22 cellular contexts compared by ENCODE assay signal in genomic region chr17:7631398-7632380, GRCh38. TPM values are rescaled to one million over a fixed set of nuclear protein-coding genes. Genes with fewer than 3 reads are reported as not detected.
A peak's percentile ranks its signal among the peaks of the same experiment; 100 is the strongest.
DNase-seq lines count a peak whose midpoint lies in the region; ATAC-seq and TF ChIP-seq lines count a peak whose summit lies in the region.
"Had no signal": no experiment of that assay in that cellular context is flagged by ENCODE, and none has a peak within 500 bp of the region (broad histone marks: within the 10 kb centered on the region; RNA-seq: fewer than 3 reads in every experiment).

No MANE protein-coding gene starts in this region.

- POLR2A ChIA-PET in HEK293 (lab: Yijun Ruan, JAX), result interaction anchor here (0.5 to 9.6 kb wide), 6 partner anchors 12 to 61 kb away, joined by 3 to 215 read pairs (median 6); partner anchors contain the start of genes ATP1B2, FXR2, MPDU1 and TP53

- H3K4me1 ChIP-seq in BE2C (no peaks in the 10 kb centered on the region), HEK293 (ENCODE audit: control insufficient read depth, insufficient read depth, low read length) (peaks cover 3% of the 10 kb centered on the region; the same call in 1 of the 2 replicates), liver (ENCODE audit: control insufficient read depth in 4 of 4, insufficient read depth in 4 of 4, low read length in 3 of 4) (peaks cover 15 to 44% (median 38%) of the 10 kb centered on the region in 4 donors), SJCRH30 (no peaks in the 10 kb centered on the region)
- H3K4me1 ChIP-seq: SJSA1 had no signal

- TF ChIP-seq RAD21 in liver (IDR thresholded peaks at IDR 0.05), result peak in 1 of 2 donors; percentile 8

- CTCF ChIA-PET in HEK293 (lab: Yijun Ruan, JAX), result interaction anchor here (0.5 to 10.7 kb wide), 29 partner anchors 8 to 506 kb away, joined by 3 to 207 read pairs (median 5); partner anchors contain the start of genes ATP1B2, FXR2, MPDU1 and NAA38

- WGBS in liver, result 19% methylated on average over 11 of the region's 11 CpGs

- H3K4me3 ChIP-seq in BE2C (ENCODE audit: low read depth, low read length) (no peak overlapping the region), HEK293 (ENCODE audit: low read depth, low read length) (no peak overlapping the region), liver (ENCODE audit: low read depth in 1 of 3, low read length in 3 of 3) (no peak overlapping the region), SJCRH30 (no peak overlapping the region)
- H3K4me3 ChIP-seq: esophagus muscularis mucosa, ovary, SJSA1 had no signal

- H3K9me3 ChIP-seq in BE2C, result no peaks in the 10 kb centered on the region
- no peaks in the 10 kb centered on the region for H3K9me3 ChIP-seq in HEK293 (ENCODE audit: control insufficient read depth, insufficient read depth, low read depth, low read length)
- H3K9me3 ChIP-seq in liver (ENCODE audit: control insufficient read depth in 4 of 4, low read length in 3 of 4), result no peaks in the 10 kb centered on the region
- no peaks in the 10 kb centered on the region for H3K9me3 ChIP-seq in SJCRH30 (replicated peaks)
- H3K9me3 ChIP-seq: esophagus muscularis mucosa, ovary, SJSA1 had no signal

- peak overlapping the region in 1 of 2 donors; percentile 55 for H3K9ac ChIP-seq in liver (ENCODE audit: low read depth in 1 of 2, low read length in 2 of 2)

- ATAC-seq in HG03045 (IDR thresholded peaks at IDR 0.05; ENCODE audit: unreplicated experiment), result no peak
- ATAC-seq: effector memory CD8-positive, alpha-beta T cell; naive thymus-derived CD8-positive, alpha-beta T cell; sciatic nerve had no signal

- H3K27ac ChIP-seq in HEK293 (ENCODE audit: extremely low read depth, low read depth, low read length) (peak overlapping the region; percentile 5; the same call in 1 of the 2 replicates), liver (ENCODE audit: low read depth in 1 of 2, low read length in 2 of 2) (peak overlapping the region; percentile 57 to 85), SJCRH30 (no peak overlapping the region)
- H3K27ac ChIP-seq: brain microvascular endothelial cell, esophagus muscularis mucosa, ovary, SJSA1 had no signal

- DNase-seq in BE2C (peak; percentile 20), AG08395 (ENCODE audit: low spot score) (no peak), SJCRH30 (no peak)
- DNase-seq: activated gamma-delta T cell treated with Interleukin-2 at 50 U/mL for 16 hours; activated T-cell treated with anti-CD3 and anti-CD28 coated beads, Interleukin-2, amount 50 U/mL, for 1 hour; brain microvascular endothelial cell; effector memory CD8-positive, alpha-beta T cell; foreskin melanocyte; midbrain; NCI-H1048; NCI-H187 treated with DMSO at 0.1 percent for 48 hours; stimulated activated CD4-positive, alpha-beta T cell treated with anti-CD3 and anti-CD28 coated beads, Interleukin-4, amount 100 ng/mL, for 4 hours had no signal

- TF ChIP-seq CTCF in BE2C (IDR thresholded peaks at IDR 0.05; ENCODE audit: low read depth, low read length) (no peak), HEK293 (tag by site-specific recombination; IDR thresholded peaks at IDR 0.05) (no peak), liver (IDR thresholded peaks at IDR 0.05; ENCODE audit: low read depth, low read length, missing input control) (no peak)

- H3K36me3 ChIP-seq in BE2C (no peaks in the 10 kb centered on the region), HEK293 (ENCODE audit: control insufficient read depth in 2 of 2, insufficient read depth in 1 of 2, low read length in 2 of 2) (no peaks in the 10 kb centered on the region), liver (ENCODE audit: control insufficient read depth in 4 of 4, insufficient read depth in 3 of 4, low read depth in 1 of 4, low read length in 3 of 4) (no peaks in the 10 kb centered on the region), SJCRH30 (no peaks in the 10 kb centered on the region)
- H3K36me3 ChIP-seq: brain microvascular endothelial cell, esophagus muscularis mucosa, ovary, SJSA1 had no signal

- H3K27me3 ChIP-seq in BE2C (no peaks in the 10 kb centered on the region), liver (ENCODE audit: control insufficient read depth in 4 of 4, insufficient read depth in 4 of 4, low read length in 3 of 4) (no peaks in the 10 kb centered on the region), SJCRH30 (no peaks in the 10 kb centered on the region)
- H3K27me3 ChIP-seq: brain microvascular endothelial cell, esophagus muscularis mucosa, ovary, SJSA1 had no signal

TF ChIP-seq in HEK293, 187 proteins besides CTCF, POLR2A, EP300 and RAD21 (continues in another document):
- no peak for TF ChIP-seq ZBTB49 (tag by site-specific recombination; IDR thresholded peaks at IDR 0.05; ENCODE audit: low read depth)

TF ChIP-seq in liver, 16 proteins besides CTCF, POLR2A, EP300 and RAD21:
- peak; percentile 24 to 54 for TF ChIP-seq HNF4A (conservative IDR thresholded peaks at IDR 0.05)
- TF ChIP-seq MAX (IDR thresholded peaks at IDR 0.05), result peak; percentile 30
- no peak for TF ChIP-seq ATF3 (IDR thresholded peaks at IDR 0.05)
- no peak for TF ChIP-seq NR2F2 (IDR thresholded peaks at IDR 0.05)
- TF ChIP-seq JUND (IDR thresholded peaks at IDR 0.05), result peak in 1 of 2 donors; percentile 6
- peak; percentile 41 for TF ChIP-seq SP1 (IDR thresholded peaks at IDR 0.05)
- peak; percentile 15 for TF ChIP-seq ZBTB33 (IDR thresholded peaks at IDR 0.05)
- no peak for TF ChIP-seq EGR1 (IDR thresholded peaks at IDR 0.05; ENCODE audit: low read depth in 2 of 2)
- peak; percentile 76 to 78 for TF ChIP-seq RXRA (IDR thresholded peaks at IDR 0.05)
- no peak for TF ChIP-seq GABPA (IDR thresholded peaks at IDR 0.05 in 1 of 2, conservative IDR thresholded peaks at IDR 0.05 in 1 of 2)

RNA-seq across cellular contexts. Expression of gene SHBG, which starts 1.8 kb away (rescaled TPM):
- polyA plus RNA-seq in BE2C (2012; ENCODE audit: insufficient read depth, insufficient read length, low read depth), result not detected
- 10 to 100 TPM in 1 of 2 donors, 1 to 10 TPM in 1; 3.5 to 15.3 TPM for total RNA-seq in liver
- polyA plus RNA-seq in liver, result 10 to 100 TPM; 29.0 to 61.6 TPM
- 0.14 and 0.38 TPM in 2 replicates for total RNA-seq in SJCRH30 (2014; rRNA removed; shearing (Covaris generic))
- total RNA-seq: left colon; naive thymus-derived CD8-positive, alpha-beta T cell; SJSA1 had no signal
- polyA plus RNA-seq: naive thymus-derived CD8-positive, alpha-beta T cell had no signal

RNA-seq across cellular contexts. Expression of gene SAT2, which starts 4.1 kb away (rescaled TPM):
- 42.1 TPM for polyA plus RNA-seq in BE2C (2012; ENCODE audit: insufficient read depth, insufficient read length, low read depth)
- 10 to 100 TPM; 25.9 to 53.8 TPM for total RNA-seq in liver
- polyA plus RNA-seq in liver, result 100 to 1,000 TPM; 158 to 181 TPM
- 17.3 and 17.6 TPM in 2 replicates for total RNA-seq in SJCRH30 (2014; rRNA removed; shearing (Covaris generic))

RNA-seq across cellular contexts. Expression of gene FXR2, which starts 17.0 kb away (rescaled TPM):
- 30.9 TPM for polyA plus RNA-seq in BE2C (2012; ENCODE audit: insufficient read depth, insufficient read length, low read depth)
- total RNA-seq in liver, result 10 to 100 TPM; 12.4 to 18.3 TPM
- 10 to 100 TPM in 1 of 2 donors, 1 to 10 TPM in 1; 6.8 to 17.2 TPM for polyA plus RNA-seq in liver
- 30.2 and 30.6 TPM in 2 replicates for total RNA-seq in SJCRH30 (2014; rRNA removed; shearing (Covaris generic))

RNA-seq across cellular contexts. Expression of gene ATP1B2, which starts 19.0 kb away (rescaled TPM):
- not detected for polyA plus RNA-seq in BE2C (2012; ENCODE audit: insufficient read depth, insufficient read length, low read depth)
- total RNA-seq in liver, result 1 to 10 TPM in 1 of 2 donors, under 1 TPM in 1; 0.33 to 8.3 TPM
- 1 to 10 TPM in 1 of 2 donors, under 1 TPM in 1; 0.53 to 3.4 TPM for polyA plus RNA-seq in liver
- total RNA-seq in SJCRH30 (2014; rRNA removed; shearing (Covaris generic)), result 0.04 and 0.10 TPM in 2 replicates
- total RNA-seq: SJSA1 had no signal
- polyA plus RNA-seq: CD14-positive monocyte had no signal

RNA-seq across cellular contexts. Expression of gene SOX15, which starts 41.8 kb away (rescaled TPM):
- polyA plus RNA-seq in BE2C (2012; ENCODE audit: insufficient read depth, insufficient read length, low read depth), result 1.8 TPM
- under 1 TPM in 1 of 2 donors, not detected in 1; 0.17 TPM for total RNA-seq in liver
- polyA plus RNA-seq in liver, result under 1 TPM; 0.06 to 0.33 TPM
- total RNA-seq in SJCRH30 (2014; rRNA removed; shearing (Covaris generic)), result 0.10 and 0.30 TPM in 2 replicates
- total RNA-seq: SJSA1 had no signal
- polyA plus RNA-seq: naive thymus-derived CD8-positive, alpha-beta T cell had no signal
